In genomic region chr7:140562921-140563600, GRCh38 we compare ENCODE assay signal across 1 cellular context.
TF ChIP-seq lines count a peak whose summit lies in the region.

No MANE protein-coding gene starts in this region.

TF ChIP-seq in H1, 55 proteins besides CTCF, POLR2A, EP300 and RAD21 (continued from another document):
- no peak for TF ChIP-seq ATF2 (IDR thresholded peaks at IDR 0.05; ENCODE audit: low read length)
- no peak for TF ChIP-seq CHD2 (IDR thresholded peaks at IDR 0.05; ENCODE audit: low read length)
- TF ChIP-seq ASH2L (IDR thresholded peaks at IDR 0.05; ENCODE audit: low read length), result no peak
- no peak for TF ChIP-seq BRCA1 (IDR thresholded peaks at IDR 0.05; ENCODE audit: low read depth, low read length)
